8 cellular contexts compared by ENCODE assay signal in the genomic region with DNA sequence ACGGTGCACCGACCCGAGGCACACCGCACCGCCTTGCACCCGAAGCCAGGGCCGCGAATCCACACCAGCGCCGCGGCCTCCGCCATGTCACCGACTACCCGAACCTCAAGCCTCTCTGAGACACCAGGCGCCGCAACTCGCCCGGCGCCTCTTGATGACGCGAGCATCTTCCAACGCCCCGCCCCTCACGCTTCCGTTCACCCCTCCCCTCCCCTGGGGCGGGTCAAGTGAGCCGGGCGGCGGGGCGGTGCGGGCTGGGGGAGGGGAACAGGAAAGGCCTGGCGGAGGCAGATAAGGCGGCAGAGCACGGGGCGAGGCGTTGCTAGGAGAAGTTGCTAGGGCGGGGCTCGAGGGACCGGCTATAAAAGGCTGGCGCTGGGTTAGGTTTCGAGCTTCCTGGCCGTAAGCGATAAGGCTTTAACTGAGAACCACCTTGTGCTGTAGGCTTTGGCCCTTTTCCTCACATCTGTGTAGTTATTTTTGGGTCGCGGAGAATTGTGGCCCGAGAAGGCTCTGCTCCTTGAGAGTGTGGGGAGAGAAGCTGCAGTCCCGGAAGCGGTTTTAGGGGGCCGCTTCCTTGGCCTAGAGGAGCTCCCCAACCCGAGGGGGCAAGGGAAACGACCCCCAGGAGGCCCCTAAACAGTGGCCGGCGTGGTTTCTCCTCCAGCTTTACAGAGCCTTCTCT. TPM values are rescaled to one million over a fixed set of nuclear protein-coding genes. Genes with fewer than 3 reads are reported as not detected.
DNase-seq lines count a peak whose midpoint lies in the region; ATAC-seq and TF ChIP-seq lines count a peak whose summit lies in the region.

A gene (minus strand): TSS at position 117 of the 685 bp plus-strand sequence. CDS start 31 bp downstream, at position 86.

- TF ChIP-seq CTCF in vagina (IDR thresholded peaks at IDR 0.05) = peak in 2 of 3 experiments; percentile 13 to 31

- DNase-seq in NCI-H187 treated with DMSO at 0.1 percent for 48 hours (lab: John Stamatoyannopoulos, UW) = peak; percentile 63
- peak; percentile 87 to 100 (median 99) for DNase-seq in anterior cingulate cortex (lab: John Stamatoyannopoulos, UW)
- peak; percentile 100 for DNase-seq in right cardiac atrium
- peak; percentile 99 for DNase-seq in putamen (ENCODE audit: low spot score)
- DNase-seq in vagina (ENCODE audit: extremely low spot score in 2 of 2) = peak in 1 of 2 donors; percentile 100

- H3K9me3 ChIP-seq in right cardiac atrium (ENCODE audit: control insufficient read depth, low read length) = no peaks in the 10 kb centered on the region
- H3K9me3 ChIP-seq in vagina = no peaks in the 10 kb centered on the region

- H3K27ac ChIP-seq in right cardiac atrium (ENCODE audit: low read length) = peak within 1 kb of the TSS; percentile 87
- peak within 1 kb of the TSS; percentile 94 for H3K27ac ChIP-seq in vagina

- ATAC-seq in GM18499 (IDR thresholded peaks at IDR 0.05; ENCODE audit: insufficient read depth, unreplicated experiment) (peak; percentile 71), HG02943 (IDR thresholded peaks at IDR 0.05; ENCODE audit: low read depth, unreplicated experiment) (peak; percentile 74), right cardiac atrium (peak; percentile 95 to 99)

- peak; percentile 29 to 76 for TF ChIP-seq POLR2A in vagina (IDR thresholded peaks at IDR 0.05)

- under 1% methylated on average over 53 of the region's 53 CpGs for WGBS in right cardiac atrium

- H3K27me3 ChIP-seq in right cardiac atrium (ENCODE audit: control insufficient read depth, insufficient read depth) (no peaks in the 10 kb centered on the region), vagina (no peaks in the 10 kb centered on the region)

- H3K4me1 ChIP-seq in right cardiac atrium (ENCODE audit: control insufficient read depth, insufficient read depth, low read length) (peaks cover 2% of the 10 kb centered on the region), vagina (peaks cover 37% of the 10 kb centered on the region)

- intact Hi-C loops in T-helper 2 cell treated with Interferon-gamma antibody and Interleukin-4, amounts not matched to agents 100 ng/mL and 5 ng/mL, for 36 hours (cut with micrococcal nuclease) = loop anchor here (1.0 to 5.0 kb wide), 13 partner anchors 63 to 1377 kb away; a partner anchor contains a TSS
- intact Hi-C loops in right cardiac atrium (cut with DNase I) = no loop called here
- intact Hi-C loops in vagina (cut with DNase I) = no loop called here

- H3K36me3 ChIP-seq in vagina = peaks cover 0 to 8% of the 10 kb centered on the region in 2 donors

- H3K4me3 ChIP-seq in right cardiac atrium (ENCODE audit: low read length) (peak within 1 kb of the TSS; percentile 85), vagina (peak within 1 kb of the TSS; percentile 88 to 93)

RNA-seq across cellular contexts. Expression of the gene that starts here (rescaled TPM):
- 20.0 and 20.5 TPM in 2 replicates for total RNA-seq in T-helper 2 cell treated with Interferon-gamma antibody and Interleukin-4, amounts not matched to agents 100 ng/mL and 5 ng/mL, for 36 hours
- total RNA-seq in right cardiac atrium (10 to 100 TPM; 12.2 to 18.3 (median 12.7) TPM), vagina (14.7 TPM)
- 9.4 TPM for polyA plus RNA-seq in right cardiac atrium
